In the genomic region with DNA sequence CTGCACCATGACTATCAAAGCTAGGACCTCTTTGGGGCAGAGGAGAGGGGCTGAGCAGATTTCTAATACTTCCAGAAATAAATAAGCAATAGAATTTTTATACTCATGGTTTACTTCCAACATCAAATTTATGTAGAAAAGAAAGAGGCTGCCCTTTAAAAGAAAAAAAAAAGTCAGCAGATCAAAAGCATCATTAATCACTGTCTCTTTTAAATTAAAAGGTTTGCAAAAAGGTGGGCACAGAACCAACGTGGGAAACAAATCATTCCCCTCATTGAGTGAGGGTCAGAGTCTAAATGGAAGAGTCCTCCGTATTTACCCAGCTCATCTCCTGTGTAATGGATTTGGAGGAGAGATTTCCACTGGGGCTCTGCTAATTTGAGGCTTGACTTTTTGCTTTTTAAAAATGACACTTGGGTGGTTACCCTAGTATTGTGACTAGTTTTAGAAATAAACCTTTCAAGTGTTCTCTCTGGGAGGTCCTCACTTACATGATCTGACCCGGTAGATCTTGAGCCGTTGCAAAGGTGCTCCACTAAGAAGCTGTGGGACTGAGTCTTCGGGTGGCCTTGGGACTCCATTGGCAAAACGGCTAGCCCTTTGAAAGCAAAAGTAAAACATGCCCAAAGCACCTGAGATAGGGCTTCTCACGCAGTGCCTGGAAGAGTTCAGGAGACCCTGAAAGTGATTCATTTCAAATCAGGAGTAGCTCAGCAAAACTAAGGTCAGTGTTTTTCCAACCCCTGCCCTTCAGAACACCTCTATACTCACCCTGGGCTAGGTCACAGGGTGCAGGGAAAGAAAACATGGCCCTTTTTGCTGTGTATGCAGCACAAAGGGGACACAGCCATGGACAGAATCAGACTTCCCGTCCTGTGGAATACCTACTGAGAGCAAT, we compare ENCODE assay signal across 15 cellular contexts.
DNase-seq lines count a peak whose midpoint lies in the region; ATAC-seq and TF ChIP-seq lines count a peak whose summit lies in the region.
"Had no signal": no experiment of that assay in that cellular context is flagged by ENCODE, and none has a peak within 500 bp of the region (broad histone marks: within the 10 kb centered on the region; RNA-seq: fewer than 3 reads in every experiment).

No MANE protein-coding gene starts in this region.

- no peak overlapping the region for H3K18ac ChIP-seq in H9 (ENCODE audit: insufficient read length, low read depth, low read length)

- H4K8ac ChIP-seq in H9 (replicated peaks; ENCODE audit: insufficient read length, low read depth, low read length), result no peak overlapping the region

- no peak for DNase-seq in H9
- no peak for DNase-seq in T-helper 17 cell
- DNase-seq in hepatocyte (ENCODE audit: low spot score), result no peak
- DNase-seq in NAMALWA (ENCODE audit: low spot score), result no peak
- DNase-seq: activated CD4-positive, alpha-beta T cell treated with anti-CD3 and anti-CD28 coated beads, Interleukin-2, amount 50 U/mL, for 4 hours; amygdala; NCI-H1417 treated with DMSO at 0.1 percent for 48 hours; NCI-H510A treated with DMSO at 0.1 percent for 48 hours; retina; stimulated activated CD4-positive, alpha-beta T cell treated with anti-CD3 and anti-CD28 coated beads, Interleukin-2, amount 100 ng/mL, for 48 hours; stimulated activated naive CD4-positive, alpha-beta T cell; T-helper 2 cell had no signal

- TF ChIP-seq CTCF in H9 (conservative IDR thresholded peaks at IDR 0.05) (no peak), hepatocyte (IDR thresholded peaks at IDR 0.05; ENCODE audit: poor library complexity) (no peak)

- no peak overlapping the region for H3K9ac ChIP-seq in H9 (ENCODE audit: extremely low read depth, insufficient read length, low read length)

- H2BK15ac ChIP-seq in H9 (ENCODE audit: low read depth, low read length), result no peak overlapping the region

- no peaks in the 10 kb centered on the region for H3K9me3 Mint-ChIP-seq in H9
- H3K9me3 Mint-ChIP-seq in stimulated activated memory B cell treated with anti-CD40 and anti-IgM and Interleukin-4, amounts not matched to agents 10 μg/mL and 1 μg/mL and 100 μg/mL, for 72 hours, result no peaks in the 10 kb centered on the region

- peak overlapping the region; percentile 25; the same call in 1 of the 2 replicates for H3K14ac ChIP-seq in H9 (ENCODE audit: insufficient read depth, low read length)

- H3K23me2 ChIP-seq in H9 (ENCODE audit: insufficient read length, low read depth, low read length, poor library complexity, severe bottlenecking), result no peaks in the 10 kb centered on the region

- H3K4me2 ChIP-seq in H9 (ENCODE audit: insufficient read depth, insufficient read length, low read length) (no peak overlapping the region), hepatocyte (peak overlapping the region; percentile 60)

- H3K9me2 ChIP-seq in hepatocyte (replicated peaks; ENCODE audit: insufficient read depth), result no peaks in the 10 kb centered on the region

- no peak overlapping the region for H2BK20ac ChIP-seq in H9 (ENCODE audit: low read depth, low read length, poor library complexity, severe bottlenecking)

- no peaks in the 10 kb centered on the region for H3K9me3 ChIP-seq in H9 (ENCODE audit: control insufficient read depth, low read depth, low read length)
- H3K9me3 ChIP-seq in T-helper 17 cell (ENCODE audit: control insufficient read depth, low read length, poor library complexity, severe bottlenecking), result no peaks in the 10 kb centered on the region
- no peaks in the 10 kb centered on the region for H3K9me3 ChIP-seq in hepatocyte (ENCODE audit: low read depth)

- H2AFZ ChIP-seq in H9 (ENCODE audit: low read length), result no peak overlapping the region
- no peak overlapping the region for H2AFZ ChIP-seq in hepatocyte

- no peak overlapping the region for H2AK5ac ChIP-seq in H9 (ENCODE audit: insufficient read length, low read length)

- H3K79me1 ChIP-seq in H9 (ENCODE audit: insufficient read depth, low read depth, low read length, poor library complexity, severe bottlenecking), result no peaks in the 10 kb centered on the region

- H3K4me3 Mint-ChIP-seq in H9 (no peak overlapping the region), T-helper 17 cell (peak overlapping the region; percentile 21)
- peak overlapping the region; percentile 49 for H3K4me3 Mint-ChIP-seq in stimulated activated memory B cell treated with anti-CD40 and anti-IgM and Interleukin-4, amounts not matched to agents 10 μg/mL and 1 μg/mL and 100 μg/mL, for 72 hours

- H3K27me3 ChIP-seq in H9 (ENCODE audit: insufficient read depth, low read length), result no peaks in the 10 kb centered on the region
- no peaks in the 10 kb centered on the region for H3K27me3 ChIP-seq in hepatocyte

- ATAC-seq in T-helper 17 cell, result no peak
- ATAC-seq in stimulated activated memory B cell treated with anti-CD40 and anti-IgM and Interleukin-4, amounts not matched to agents 10 μg/mL and 1 μg/mL and 100 μg/mL, for 72 hours, result peak; percentile 70
- ATAC-seq in GM18867 (IDR thresholded peaks at IDR 0.05; ENCODE audit: unreplicated experiment), result no peak
- ATAC-seq in GM21786 (IDR thresholded peaks at IDR 0.05; ENCODE audit: unreplicated experiment), result no peak

- no CpG with 5 or more reads among the region's 8 CpGs for WGBS in H9 (ENCODE audit: extremely low coverage, insufficient read length, low lambda C conversion rate)
- 70% methylated on average over 8 of the region's 8 CpGs for WGBS in hepatocyte (ENCODE audit: low lambda C conversion rate, missing lambda C conversion rate)

- H4K91ac ChIP-seq in H9 (ENCODE audit: insufficient read length, low read depth, low read length), result no peak overlapping the region

- H3K27ac Mint-ChIP-seq in H9 (peak overlapping the region in 2 of 3 experiments; percentile 77 to 79; a peak in 5 of 7 replicates), T-helper 17 cell (no peak overlapping the region)
- peak overlapping the region; percentile 74 for H3K27ac Mint-ChIP-seq in stimulated activated memory B cell treated with anti-CD40 and anti-IgM and Interleukin-4, amounts not matched to agents 10 μg/mL and 1 μg/mL and 100 μg/mL, for 72 hours

- H3K4me3 ChIP-seq in hepatocyte, result no peak overlapping the region

- no peak overlapping the region for H3K4ac ChIP-seq in H9 (ENCODE audit: low read depth, low read length)

- no peaks in the 10 kb centered on the region for H3K27me3 Mint-ChIP-seq in H9 (ENCODE audit: low read depth)
- no peaks in the 10 kb centered on the region for H3K27me3 Mint-ChIP-seq in T-helper 17 cell
- H3K27me3 Mint-ChIP-seq in stimulated activated memory B cell treated with anti-CD40 and anti-IgM and Interleukin-4, amounts not matched to agents 10 μg/mL and 1 μg/mL and 100 μg/mL, for 72 hours, result no peaks in the 10 kb centered on the region

- no peak overlapping the region for H3T11ph ChIP-seq in H9 (ENCODE audit: low read length)

- H3K79me2 ChIP-seq in H9 (ENCODE audit: insufficient read depth, low read length) (no peaks in the 10 kb centered on the region), hepatocyte (peaks cover 69% of the 10 kb centered on the region)

- H3K36me3 ChIP-seq in hepatocyte (replicated peaks; ENCODE audit: insufficient read depth, low read depth), result no peaks in the 10 kb centered on the region

- H2BK120ac ChIP-seq in H9 (ENCODE audit: low read depth, low read length, poor library complexity, severe bottlenecking), result no peak overlapping the region

- H3K4me1 ChIP-seq in H9 (ENCODE audit: insufficient read depth, low read length), result peaks cover 4% of the 10 kb centered on the region; the same call in 1 of the 2 replicates
- H3K4me1 ChIP-seq in hepatocyte (ENCODE audit: insufficient read depth), result peaks cover 7% of the 10 kb centered on the region

- no peak overlapping the region for H3K27ac ChIP-seq in H9 (ENCODE audit: insufficient read length, low read depth, low read length)
- H3K27ac ChIP-seq in hepatocyte, result peak overlapping the region; percentile 65

- H2BK12ac ChIP-seq in H9 (ENCODE audit: insufficient read length, low read depth, low read length), result no peak overlapping the region

- H3K36me3 Mint-ChIP-seq in H9 (ENCODE audit: insufficient read depth in 1 of 3, low read depth in 3 of 3) (peaks cover 0 to 7% (median 5%) of the 10 kb centered on the region in 3 experiments; a peak in 4 of 7 replicates), T-helper 17 cell (ENCODE audit: low read depth) (no peaks in the 10 kb centered on the region)
- H3K36me3 Mint-ChIP-seq in stimulated activated memory B cell treated with anti-CD40 and anti-IgM and Interleukin-4, amounts not matched to agents 10 μg/mL and 1 μg/mL and 100 μg/mL, for 72 hours, result peaks cover 19% of the 10 kb centered on the region

- H2BK5ac ChIP-seq in H9 (ENCODE audit: insufficient read length, low read length), result no peak overlapping the region

- H4K20me1 ChIP-seq in H9 (ENCODE audit: control insufficient read depth, insufficient read depth, insufficient read length) (no peaks in the 10 kb centered on the region), hepatocyte (ENCODE audit: insufficient read depth, poor library complexity, severe bottlenecking) (no peaks in the 10 kb centered on the region)

- no peak overlapping the region for H3K23ac ChIP-seq in H9 (ENCODE audit: insufficient read length, low read depth, low read length)

- H4K5ac ChIP-seq in H9 (ENCODE audit: insufficient read length, low read depth, low read length), result no peak overlapping the region

- no peak overlapping the region for H3K56ac ChIP-seq in H9 (ENCODE audit: insufficient read length, low read depth, low read length)

- H3K4me1 Mint-ChIP-seq in H9 (peaks cover 35 to 44% of the 10 kb centered on the region in 2 experiments), T-helper 17 cell (peaks cover 45% of the 10 kb centered on the region)
- H3K4me1 Mint-ChIP-seq in stimulated activated memory B cell treated with anti-CD40 and anti-IgM and Interleukin-4, amounts not matched to agents 10 μg/mL and 1 μg/mL and 100 μg/mL, for 72 hours, result peaks cover 38% of the 10 kb centered on the region

Comparison
In these comparisons a context has a peak if more than half of its experiments do, and no peak if none do; other contexts are left out.
1. H3K4me3 Mint-ChIP-seq: peak in T-helper 17 cell (single experiment) and stimulated activated memory B cell treated with anti-CD40 and anti-IgM and Interleukin-4, amounts not matched to agents 10 μg/mL and 1 μg/mL and 100 μg/mL, for 72 hours (single experiment); none in H9 (0 of 2).